Comparison of ENCODE assay signal across 1 cellular context in genomic region chrX:1147641-1148515, GRCh38.
TF ChIP-seq lines count a peak whose summit lies in the region.

No MANE protein-coding gene starts in this region.

TF ChIP-seq in IMR-90, 13 proteins besides CTCF, POLR2A, EP300 and RAD21 (continued from another document):
- no peak for TF ChIP-seq SMC3 (IDR thresholded peaks at IDR 0.05; ENCODE audit: low read depth, low read length)
